17 cellular contexts compared by ENCODE assay signal in the genomic region with DNA sequence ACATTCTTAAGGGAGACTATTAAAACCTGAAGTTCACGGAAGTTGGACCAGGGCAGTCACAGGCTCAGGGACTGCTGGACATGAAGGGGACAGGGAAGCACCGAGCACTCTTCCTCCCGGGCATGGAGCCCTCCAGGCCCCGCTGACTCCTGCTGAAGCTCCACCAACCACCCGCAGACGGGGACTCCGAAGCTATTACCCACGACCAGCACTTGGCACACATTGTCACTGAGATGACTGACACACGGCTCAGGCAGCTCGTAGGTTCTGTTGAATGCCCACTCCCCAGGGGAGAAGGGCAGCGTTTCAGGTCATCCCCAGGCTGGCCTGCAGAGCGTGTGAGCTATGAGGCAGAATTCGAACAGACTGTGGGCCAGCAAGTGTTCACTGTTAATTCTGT.
DNase-seq lines count a peak whose midpoint lies in the region; ATAC-seq, FAIRE-seq and TF ChIP-seq lines count a peak whose summit lies in the region.
"Had no signal": no experiment of that assay in that cellular context is flagged by ENCODE, and none has a peak within 500 bp of the region (broad histone marks: within the 10 kb centered on the region; RNA-seq: fewer than 3 reads in every experiment).

No MANE protein-coding gene starts in this region.

- FAIRE-seq in HepG2 (lab: Jason Lieb, UNC) = no peak
- FAIRE-seq: H1 had no signal

- no TSS peak for BruUV-seq in HepG2 (replicated peaks; lab: Mats Ljungman, UMichigan)

- no peaks in the 10 kb centered on the region for H3K36me3 Mint-ChIP-seq in endodermal cell (ENCODE audit: low read depth)
- H3K36me3 Mint-ChIP-seq in stimulated activated memory B cell treated with anti-CD40 and anti-IgM and Interleukin-4, amounts not matched to agents 10 μg/mL and 1 μg/mL and 100 μg/mL, for 72 hours = no peaks in the 10 kb centered on the region
- H3K36me3 Mint-ChIP-seq: CD8-positive, alpha-beta memory T cell had no signal

- no peak overlapping the region for H3K27ac Mint-ChIP-seq in endodermal cell
- no peak overlapping the region for H3K27ac Mint-ChIP-seq in stimulated activated memory B cell treated with anti-CD40 and anti-IgM and Interleukin-4, amounts not matched to agents 10 μg/mL and 1 μg/mL and 100 μg/mL, for 72 hours
- H3K27ac Mint-ChIP-seq: B cell; CD8-positive, alpha-beta memory T cell; HFFc6 had no signal

- TF ChIP-seq POLR2A in right lobe of liver (IDR thresholded peaks at IDR 0.05) (no peak), HepG2 (IDR thresholded peaks at IDR 0.05; ENCODE audit: insufficient read depth in 1 of 2, low read depth in 2 of 2, low read length in 2 of 2) (no peak)

- H3K9ac ChIP-seq in HepG2 (ENCODE audit: insufficient read depth, low read depth, low read length) (no peak overlapping the region), endodermal cell (ENCODE audit: extremely low read depth, low read length, poor library complexity, severe bottlenecking) (no peak overlapping the region)

- WGBS in right lobe of liver (ENCODE audit: insufficient coverage, low coverage, low lambda C conversion rate, missing lambda C conversion rate) = 43% methylated on average over 2 of the region's 13 CpGs
- 26% methylated on average over 11 of the region's 13 CpGs for WGBS in HepG2 (ENCODE audit: low lambda C conversion rate)
- WGBS in endodermal cell (ENCODE audit: insufficient coverage in 1 of 2, insufficient read length in 1 of 2), 2 experiments = 84 to 88% methylated on average over 11 to 13 of the region's 13 CpGs

- H3K4me1 ChIP-seq in right lobe of liver = no peaks in the 10 kb centered on the region
- no peaks in the 10 kb centered on the region for H3K4me1 ChIP-seq in HepG2 (ENCODE audit: insufficient read depth, low read length)
- H3K4me1 ChIP-seq in endodermal cell (ENCODE audit: control insufficient read depth, insufficient read depth, low read length) = no peaks in the 10 kb centered on the region

- H3K27me3 Mint-ChIP-seq in endodermal cell (ENCODE audit: insufficient read depth) = no peaks in the 10 kb centered on the region
- H3K27me3 Mint-ChIP-seq in stimulated activated memory B cell treated with anti-CD40 and anti-IgM and Interleukin-4, amounts not matched to agents 10 μg/mL and 1 μg/mL and 100 μg/mL, for 72 hours = peaks cover 29% of the 10 kb centered on the region

- POLR2A ChIA-PET in HepG2 (lab: Yijun Ruan, JAX) = no interaction called here

- H3K27me3 ChIP-seq in right lobe of liver (no peaks in the 10 kb centered on the region), HepG2 (ENCODE audit: control insufficient read depth in 1 of 2, insufficient read depth in 2 of 2, low read length in 2 of 2) (peaks cover 5 to 51% of the 10 kb centered on the region in 2 experiments; a peak in 4 of 5 replicates), endodermal cell (ENCODE audit: control insufficient read depth, insufficient read depth, low read length, poor library complexity, severe bottlenecking) (no peaks in the 10 kb centered on the region)

- H3K36me3 ChIP-seq in right lobe of liver = no peaks in the 10 kb centered on the region
- no peaks in the 10 kb centered on the region for H3K36me3 ChIP-seq in HepG2 (replicated peaks in 1 of 2; ENCODE audit: control insufficient read depth in 1 of 2, insufficient read depth in 2 of 2, low read length in 2 of 2)
- H3K36me3 ChIP-seq in endodermal cell (ENCODE audit: control insufficient read depth, insufficient read depth, low read length) = no peaks in the 10 kb centered on the region

- in situ Hi-C loops in HepG2 (cut with HindIII; ENCODE audit: extremely low pct_ligation_motif_present, low pct_unique_long_range_greater_than_20kb) = no loop called here
- in situ Hi-C loops in G401 (cut with HindIII; ENCODE audit: low sequenced_read_pairs) = no loop called here

- H3K9me3 Mint-ChIP-seq in endodermal cell = peaks cover 9% of the 10 kb centered on the region
- peaks cover 7% of the 10 kb centered on the region for H3K9me3 Mint-ChIP-seq in stimulated activated memory B cell treated with anti-CD40 and anti-IgM and Interleukin-4, amounts not matched to agents 10 μg/mL and 1 μg/mL and 100 μg/mL, for 72 hours

- TF ChIP-seq RAD21 in HepG2 (CRISPR knock-in tag; IDR thresholded peaks at IDR 0.05) = no peak

- H3K4me1 Mint-ChIP-seq in endodermal cell = no peaks in the 10 kb centered on the region
- H3K4me1 Mint-ChIP-seq in stimulated activated memory B cell treated with anti-CD40 and anti-IgM and Interleukin-4, amounts not matched to agents 10 μg/mL and 1 μg/mL and 100 μg/mL, for 72 hours = no peaks in the 10 kb centered on the region
- H3K4me1 Mint-ChIP-seq: B cell; CD8-positive, alpha-beta memory T cell had no signal

- TF ChIP-seq CTCF in right lobe of liver (IDR thresholded peaks at IDR 0.05) (no peak), HepG2 (CRISPR knock-in tag; IDR thresholded peaks at IDR 0.05) (no peak), endodermal cell (conservative IDR thresholded peaks at IDR 0.05) (no peak)

- DNase-seq in right lobe of liver = peak in 2 of 3 donors; percentile 23 to 37
- DNase-seq in HepG2 (ENCODE audit: low spot score) = no peak
- peak; percentile 35 for DNase-seq in endodermal cell
- no peak for DNase-seq in G401 (ENCODE audit: low spot score)
- no peak for DNase-seq in stimulated activated naive CD4-positive, alpha-beta T cell (lab: John Stamatoyannopoulos, UW)
- no peak for DNase-seq in amniotic stem cell (lab: John Stamatoyannopoulos, UW)
- DNase-seq: CD8-positive, alpha-beta memory T cell; HFFc6; KBM-7; NCI-H146; NCI-H2081 treated with DMSO at 0.1 percent for 48 hours; NCI-H2227 treated with DMSO at 0.1 percent for 48 hours; NCI-H524 treated with DMSO at 0.1 percent for 48 hours; RPMI8226 had no signal

- intact Hi-C loops in right lobe of liver (cut with DNase I) (no loop called here), HepG2 (cut with micrococcal nuclease; ENCODE audit: unreplicated experiment) (no loop called here)

- TF ChIP-seq EP300 in HepG2 (IDR thresholded peaks at IDR 0.05; ENCODE audit: low read depth in 2 of 2, low read length in 2 of 2) = no peak
- no peak for TF ChIP-seq EP300 in HepG2 (CRISPR knock-in tag; IDR thresholded peaks at IDR 0.05; ENCODE audit: borderline replicate concordance)

- no peaks in the 10 kb centered on the region for H3K9me3 ChIP-seq in right lobe of liver
- H3K9me3 ChIP-seq in HepG2 (ENCODE audit: low read length) = no peaks in the 10 kb centered on the region; the same call in 1 of the 2 replicates
- no peaks in the 10 kb centered on the region for H3K9me3 ChIP-seq in endodermal cell (ENCODE audit: control insufficient read depth, low read length)

- H3K4me3 Mint-ChIP-seq in endodermal cell = no peak overlapping the region
- H3K4me3 Mint-ChIP-seq in stimulated activated memory B cell treated with anti-CD40 and anti-IgM and Interleukin-4, amounts not matched to agents 10 μg/mL and 1 μg/mL and 100 μg/mL, for 72 hours = no peak overlapping the region
- H3K4me3 Mint-ChIP-seq: B cell; CD8-positive, alpha-beta memory T cell; HFFc6 had no signal

- no peak overlapping the region for H2AFZ ChIP-seq in HepG2 (ENCODE audit: low read length)

- no peak overlapping the region for H3K4me3 ChIP-seq in right lobe of liver
- H3K4me3 ChIP-seq in HepG2 (replicated peaks in 1 of 3; ENCODE audit: insufficient read depth in 1 of 3, low read depth in 2 of 3, low read length in 3 of 3) = no peak overlapping the region
- H3K4me3 ChIP-seq in endodermal cell (ENCODE audit: low read length) = no peak overlapping the region

- CTCF ChIA-PET in HepG2 (lab: Yijun Ruan, JAX; ENCODE audit: low intra/inter-chr PET ratio, low total read pairs) = no interaction called here

- no peak overlapping the region for H3K4me2 ChIP-seq in HepG2 (ENCODE audit: low read depth, low read length)

- H3K27ac ChIP-seq in right lobe of liver (no peak overlapping the region), HepG2 (ENCODE audit: extremely low read length, insufficient read depth, low read length) (no peak overlapping the region), endodermal cell (ENCODE audit: low read depth, low read length) (no peak overlapping the region)

- H3K79me2 ChIP-seq in HepG2 (ENCODE audit: insufficient read depth, low read length) = no peaks in the 10 kb centered on the region

- H4K20me1 ChIP-seq in HepG2 (ENCODE audit: insufficient read depth, low read length) = no peaks in the 10 kb centered on the region; the same call in 1 of the 2 replicates

- peak in 2 of 4 donors; percentile 13 to 25 for ATAC-seq in right lobe of liver
- ATAC-seq in HepG2 = no peak; the same call in 2 of the 3 replicates
- peak; percentile 32 for ATAC-seq in stimulated activated memory B cell treated with anti-CD40 and anti-IgM and Interleukin-4, amounts not matched to agents 10 μg/mL and 1 μg/mL and 100 μg/mL, for 72 hours

Comparison
In these comparisons a context has a peak if more than half of its experiments do, and no peak if none do; other contexts are left out.
1. DNase-seq: peak in right lobe of liver (2 of 3) and endodermal cell (single experiment); none in HepG2 (single experiment), G401 (single experiment), stimulated activated naive CD4-positive, alpha-beta T cell (0 of 6) and amniotic stem cell (single experiment).